ENCODE assay signal across 21 cellular contexts in genomic region chr16:1299012-1299867, GRCh38. TPM values are rescaled to one million over a fixed set of nuclear protein-coding genes. Genes with fewer than 3 reads are reported as not detected.
A peak's percentile ranks its signal among the peaks of the same experiment; 100 is the strongest.
DNase-seq lines count a peak whose midpoint lies in the region; ATAC-seq and TF ChIP-seq lines count a peak whose summit lies in the region.
"Had no signal": no experiment of that assay in that cellular context is flagged by ENCODE, and none has a peak within 500 bp of the region (broad histone marks: within the 10 kb centered on the region; RNA-seq: fewer than 3 reads in every experiment).

No MANE protein-coding gene starts in this region.

- peaks cover 59% of the 10 kb centered on the region for H3K4me1 ChIP-seq in body of pancreas
- H3K4me1 ChIP-seq: SJCRH30 had no signal

- peaks cover 55% of the 10 kb centered on the region for H3K27me3 Mint-ChIP-seq in nephron (ENCODE audit: low read depth)
- H3K27me3 Mint-ChIP-seq: memory B cell had no signal

- DNase-seq in body of pancreas: peak; percentile 78 to 92 (median 84)
- DNase-seq in DMS53 treated with DMSO at 0.1 percent for 48 hours (lab: John Stamatoyannopoulos, UW; ENCODE audit: unreplicated experiment): no peak
- no peak for DNase-seq in NCI-H748 treated with DMSO at 0.1 percent for 48 hours (lab: John Stamatoyannopoulos, UW)
- DNase-seq: activated CD8-positive, alpha-beta T cell treated with anti-CD3 and anti-CD28 coated beads for 36 hours; activated naive CD4-positive, alpha-beta T cell treated with anti-CD3 and anti-CD28 coated beads, Interleukin-2, amount 50 U/mL, for 16 hours; activated T-cell treated with anti-CD3 and anti-CD28 coated beads, Interleukin-2, amount 50 U/mL, for 4 hours; DMS53; Kasumi-1; natural killer cell; NCI-H1417; PC-9; SJCRH30; T-helper 17 cell; tibial artery had no signal

- H3K27ac ChIP-seq in C4-2B (peak overlapping the region; percentile 84; the same call in 1 of the 2 replicates), body of pancreas (peak overlapping the region in 3 of 4 donors; percentile 62 to 77 (median 70))
- H3K27ac ChIP-seq: SJCRH30, tibial artery had no signal

- H3K9me3 ChIP-seq in body of pancreas: no peaks in the 10 kb centered on the region
- H3K9me3 ChIP-seq: SJCRH30, tibial artery had no signal

- TF ChIP-seq CTCF in C4-2B (conservative IDR thresholded peaks at IDR 0.05): no peak
- TF ChIP-seq CTCF in body of pancreas (IDR thresholded peaks at IDR 0.05): no peak
- no peak for TF ChIP-seq CTCF in nephron (IDR thresholded peaks at IDR 0.05; ENCODE audit: unreplicated experiment in 3 of 3)

- peaks cover 18% of the 10 kb centered on the region for H3K4me1 Mint-ChIP-seq in nephron

- 32 to 42% methylated on average over 23 to 31 of the region's 31 CpGs for WGBS in body of pancreas, 2 donors

- H3K27ac Mint-ChIP-seq in nephron: peak overlapping the region in 2 of 3 experiments; percentile 75 to 84
- H3K27ac Mint-ChIP-seq: activated CD8-positive, alpha-beta T cell treated with anti-CD3 and anti-CD28 coated beads for 36 hours; CD14-positive monocyte; memory B cell; natural killer cell; stimulated activated memory B cell treated with anti-CD40 and anti-IgM and Interleukin-4, amounts not matched to agents 10 μg/mL and 1 μg/mL and 100 μg/mL, for 72 hours; T-helper 17 cell had no signal

- H3K4me3 Mint-ChIP-seq in nephron: peak overlapping the region in 2 of 3 experiments; percentile 27 to 36
- H3K4me3 Mint-ChIP-seq: activated CD8-positive, alpha-beta T cell treated with anti-CD3 and anti-CD28 coated beads for 36 hours; activated T-cell treated with anti-CD3 and anti-CD28 coated beads, Interleukin-2, amount 50 U/mL, for 4 hours; natural killer cell; stimulated activated memory B cell treated with anti-CD40 and anti-IgM and Interleukin-4, amounts not matched to agents 10 μg/mL and 1 μg/mL and 100 μg/mL, for 72 hours; T-helper 17 cell had no signal

- no peaks in the 10 kb centered on the region for H3K36me3 ChIP-seq in body of pancreas (replicated peaks in 1 of 2; ENCODE audit: insufficient read depth in 1 of 2, low read depth in 2 of 2)
- H3K36me3 ChIP-seq: SJCRH30, tibial artery had no signal

- ATAC-seq in body of pancreas: peak; percentile 79
- ATAC-seq in HG03139 (IDR thresholded peaks at IDR 0.05; ENCODE audit: unreplicated experiment): no peak
- ATAC-seq: activated CD8-positive, alpha-beta T cell treated with anti-CD3 and anti-CD28 coated beads for 36 hours; activated T-cell treated with anti-CD3 and anti-CD28 coated beads, Interleukin-2, amount 50 U/mL, for 4 hours; natural killer cell; stimulated activated memory B cell treated with anti-CD40 and anti-IgM and Interleukin-4, amounts not matched to agents 10 μg/mL and 1 μg/mL and 100 μg/mL, for 72 hours; T-helper 17 cell had no signal

- H3K9me3 Mint-ChIP-seq in nephron: no peaks in the 10 kb centered on the region
- H3K9me3 Mint-ChIP-seq: activated CD8-positive, alpha-beta T cell treated with anti-CD3 and anti-CD28 coated beads for 36 hours; activated T-cell treated with anti-CD3 and anti-CD28 coated beads, Interleukin-2, amount 50 U/mL, for 4 hours; memory B cell; natural killer cell; stimulated activated memory B cell treated with anti-CD40 and anti-IgM and Interleukin-4, amounts not matched to agents 10 μg/mL and 1 μg/mL and 100 μg/mL, for 72 hours had no signal

- TF ChIP-seq POLR2A in body of pancreas (IDR thresholded peaks at IDR 0.05): peak in 2 of 3 donors; percentile 33 to 51

- no peak overlapping the region for H3K4me3 ChIP-seq in body of pancreas
- H3K4me3 ChIP-seq: PC-9, SJCRH30, tibial artery had no signal

- H3K27me3 ChIP-seq in body of pancreas: no peaks in the 10 kb centered on the region

- H3K36me3 Mint-ChIP-seq in nephron (ENCODE audit: low read depth): no peaks in the 10 kb centered on the region
- H3K36me3 Mint-ChIP-seq: CD14-positive monocyte; natural killer cell; stimulated activated memory B cell treated with anti-CD40 and anti-IgM and Interleukin-4, amounts not matched to agents 10 μg/mL and 1 μg/mL and 100 μg/mL, for 72 hours had no signal

- intact Hi-C loops in body of pancreas (cut with DNase I): no loop called here

RNA-seq across cellular contexts. Expression of gene UBE2I, which starts 10.2 kb away (rescaled TPM):
- 10 to 100 TPM; 25.9 to 81.7 TPM for total RNA-seq in body of pancreas

RNA-seq across cellular contexts. Expression of gene BAIAP3, which starts 34.2 kb away (rescaled TPM):
- 10 to 100 TPM in 1 of 2 donors, 1 to 10 TPM in 1; 7.0 to 20.8 TPM for total RNA-seq in body of pancreas

RNA-seq across cellular contexts. Expression of gene TPSD1, which starts 43.4 kb away (rescaled TPM):
- 1 to 10 TPM in 1 of 2 donors, not detected in 1; 1.6 TPM for total RNA-seq in body of pancreas
- total RNA-seq: activated CD8-positive, alpha-beta T cell treated with anti-CD3 and anti-CD28 coated beads for 36 hours; PC-9; pulmonary artery endothelial cell; SJCRH30; T-helper 17 cell had no signal

RNA-seq across cellular contexts. Expression of gene TSR3, which starts 52.4 kb away (rescaled TPM):
- total RNA-seq in body of pancreas: 10 to 100 TPM; 70.5 to 98.8 TPM

RNA-seq across cellular contexts. Expression of gene GNPTG, which starts 52.5 kb away (rescaled TPM):
- total RNA-seq in body of pancreas: 10 to 100 TPM; 38.1 to 98.2 TPM

Comparison
In these comparisons a context has a peak if more than half of its experiments do, and no peak if none do; other contexts are left out.
1. DNase-seq: peak in body of pancreas (4 of 4); none in DMS53 treated with DMSO at 0.1 percent for 48 hours (single experiment) and NCI-H748 treated with DMSO at 0.1 percent for 48 hours (single experiment).